In the genomic region with DNA sequence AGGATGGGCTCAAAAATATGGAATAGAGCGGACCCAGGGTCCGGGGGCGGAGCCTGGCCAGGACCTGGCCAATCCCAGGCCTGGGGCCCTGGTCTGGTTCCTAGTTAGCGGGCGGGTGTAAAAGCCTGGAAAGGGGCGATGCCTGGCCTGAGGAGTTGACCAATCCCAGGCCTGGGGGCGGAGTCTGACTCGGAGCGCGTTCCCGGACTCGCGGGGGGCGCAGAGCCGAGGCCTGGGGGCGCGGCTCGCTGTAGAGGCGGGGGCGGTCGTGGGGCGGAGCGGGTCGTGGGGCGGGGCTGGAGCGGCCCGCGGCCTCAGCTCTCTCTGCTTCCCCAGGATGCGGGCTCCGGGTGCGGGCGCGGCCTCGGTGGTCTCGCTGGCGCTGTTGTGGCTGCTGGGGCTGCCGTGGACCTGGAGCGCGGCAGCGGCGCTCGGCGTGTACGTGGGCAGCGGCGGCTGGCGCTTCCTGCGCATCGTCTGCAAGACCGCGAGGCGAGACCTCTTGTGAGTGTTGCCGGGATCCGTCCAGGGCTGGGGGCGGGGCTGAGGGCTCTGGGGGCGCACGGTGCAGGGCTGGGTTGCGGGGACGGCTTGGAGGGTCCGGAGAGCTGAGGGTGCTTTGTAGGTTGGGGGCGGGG, we compare ENCODE assay signal across 8 cellular contexts. TPM values are rescaled to one million over a fixed set of nuclear protein-coding genes. Genes with fewer than 3 reads are reported as not detected.
DNase-seq lines count a peak whose midpoint lies in the region; ATAC-seq and TF ChIP-seq lines count a peak whose summit lies in the region.

A gene (plus strand): TSS at position 321 of the 638 bp plus-strand sequence. CDS start 17 bp downstream, at position 338.

- POLR2A ChIA-PET in activated CD4-positive, alpha-beta T cell treated with anti-CD3 and anti-CD28 coated beads, Interleukin-2, amount 10 ng/mL, durations not matched to agents 7 days and 5 days (lab: Charles Lee) = interaction anchor here (0.6 kb wide), 2 partner anchors 378 to 446 kb away, joined by 3 to 4 read pairs; a partner anchor contains a TSS

- no peaks in the 10 kb centered on the region for H3K9me3 Mint-ChIP-seq in activated CD4-positive, alpha-beta T cell treated with anti-CD3 and anti-CD28 coated beads, Interleukin-2, amount 10 ng/mL, durations not matched to agents 7 days and 5 days
- no peaks in the 10 kb centered on the region for H3K9me3 Mint-ChIP-seq in dendritic cell treated with granulocyte-macrophage colony-stimulating factor and Interleukin-4, amounts not matched to agents 40 ng/mL and 50 ng/mL, for 4 days

- DNase-seq in Ammon's horn (ENCODE audit: low spot score) (peak; percentile 99), NCI-H524 (lab: John Stamatoyannopoulos, UW) (peak; percentile 99 to 100), left lobe of liver (ENCODE audit: low spot score) (peak; percentile 99)
- DNase-seq in activated CD4-positive, alpha-beta T cell treated with anti-CD3 and anti-CD28 coated beads, Interleukin-2, amount 10 ng/mL, durations not matched to agents 7 days and 5 days = peak; percentile 88
- peak; percentile 91 for DNase-seq in stimulated activated CD4-positive, alpha-beta T cell treated with anti-CD3 and anti-CD28 coated beads, Interleukin-1b, Interleukin-23, amount 100 ng/mL, for 48 hours

- peaks cover 32% of the 10 kb centered on the region for H3K4me1 Mint-ChIP-seq in activated CD4-positive, alpha-beta T cell treated with anti-CD3 and anti-CD28 coated beads, Interleukin-2, amount 10 ng/mL, durations not matched to agents 7 days and 5 days
- peaks cover 75% of the 10 kb centered on the region for H3K4me1 Mint-ChIP-seq in dendritic cell treated with granulocyte-macrophage colony-stimulating factor and Interleukin-4, amounts not matched to agents 40 ng/mL and 50 ng/mL, for 4 days (ENCODE audit: low read depth)

- intact Hi-C loops in dendritic cell treated with granulocyte-macrophage colony-stimulating factor and Interleukin-4, amounts not matched to agents 40 ng/mL and 50 ng/mL, for 4 days (cut with micrococcal nuclease) = no loop called here

- CTCF ChIA-PET in activated CD4-positive, alpha-beta T cell treated with anti-CD3 and anti-CD28 coated beads, Interleukin-2, amount 10 ng/mL, durations not matched to agents 7 days and 5 days (lab: Charles Lee) = interaction anchor here (1.4 kb wide), 1 partner anchor 41 kb away, joined by 3 read pairs; a partner anchor contains a TSS

- no peaks in the 10 kb centered on the region for H3K36me3 Mint-ChIP-seq in activated CD4-positive, alpha-beta T cell treated with anti-CD3 and anti-CD28 coated beads, Interleukin-2, amount 10 ng/mL, durations not matched to agents 7 days and 5 days (ENCODE audit: low read depth)
- peaks cover 12% of the 10 kb centered on the region for H3K36me3 Mint-ChIP-seq in dendritic cell treated with granulocyte-macrophage colony-stimulating factor and Interleukin-4, amounts not matched to agents 40 ng/mL and 50 ng/mL, for 4 days (ENCODE audit: low read depth)

- peak; percentile 45 for TF ChIP-seq POLR2A in GM19193 (IDR thresholded peaks at IDR 0.05; ENCODE audit: extremely low read depth, insufficient read depth, insufficient read length)

- peak within 1 kb of the TSS; percentile 87 for H3K4me3 Mint-ChIP-seq in activated CD4-positive, alpha-beta T cell treated with anti-CD3 and anti-CD28 coated beads, Interleukin-2, amount 10 ng/mL, durations not matched to agents 7 days and 5 days
- H3K4me3 Mint-ChIP-seq in dendritic cell treated with granulocyte-macrophage colony-stimulating factor and Interleukin-4, amounts not matched to agents 40 ng/mL and 50 ng/mL, for 4 days = peak within 1 kb of the TSS; percentile 88

- H3K27ac Mint-ChIP-seq in activated CD4-positive, alpha-beta T cell treated with anti-CD3 and anti-CD28 coated beads, Interleukin-2, amount 10 ng/mL, durations not matched to agents 7 days and 5 days = peak within 1 kb of the TSS; percentile 91
- peak within 1 kb of the TSS; percentile 92 for H3K27ac Mint-ChIP-seq in dendritic cell treated with granulocyte-macrophage colony-stimulating factor and Interleukin-4, amounts not matched to agents 40 ng/mL and 50 ng/mL, for 4 days

- peak; percentile 78 for ATAC-seq in HG03432 (IDR thresholded peaks at IDR 0.05; ENCODE audit: unreplicated experiment)
- ATAC-seq in left lobe of liver = peak; percentile 88

- H3K27me3 Mint-ChIP-seq in activated CD4-positive, alpha-beta T cell treated with anti-CD3 and anti-CD28 coated beads, Interleukin-2, amount 10 ng/mL, durations not matched to agents 7 days and 5 days = peaks cover 8% of the 10 kb centered on the region
- peaks cover 4% of the 10 kb centered on the region for H3K27me3 Mint-ChIP-seq in dendritic cell treated with granulocyte-macrophage colony-stimulating factor and Interleukin-4, amounts not matched to agents 40 ng/mL and 50 ng/mL, for 4 days

RNA-seq across cellular contexts. Expression of the gene that starts here (rescaled TPM):
- total RNA-seq in activated CD4-positive, alpha-beta T cell treated with anti-CD3 and anti-CD28 coated beads, Interleukin-2, amount 10 ng/mL, durations not matched to agents 7 days and 5 days = 1 to 10 TPM; 2.1 to 2.8 TPM
- total RNA-seq in left lobe of liver = 7.0 TPM

Comparison
In these comparisons a context has a peak if more than half of its experiments do, and no peak if none do; other contexts are left out.
1. Peak in every context shown above with its lines: DNase-seq and ATAC-seq.